In the genomic region with DNA sequence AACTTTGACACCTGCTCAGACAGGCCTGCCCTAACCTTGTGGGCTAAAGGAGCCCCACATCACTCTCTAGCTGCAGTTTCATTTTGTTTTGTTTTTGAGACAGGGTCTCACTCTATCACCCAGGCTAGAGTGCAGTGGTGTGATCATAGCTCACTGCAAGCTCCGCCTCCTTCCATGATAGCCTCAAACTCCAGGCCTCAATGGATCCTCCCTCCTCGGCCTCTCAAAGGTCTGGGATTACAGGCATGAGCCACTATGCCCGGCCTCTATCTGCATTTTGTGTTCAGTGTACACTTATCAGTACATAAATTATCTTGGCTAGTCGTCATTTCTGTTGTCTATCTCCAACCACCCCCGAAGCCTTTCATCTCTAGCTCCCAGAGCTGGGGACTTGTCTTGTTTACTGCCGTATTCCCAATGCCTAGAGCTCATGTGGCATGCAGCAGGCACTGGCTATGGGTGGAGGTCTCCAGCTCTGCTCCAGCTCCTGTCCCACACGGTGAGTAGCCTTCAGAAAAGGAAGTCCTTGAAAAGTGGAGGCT, we compare ENCODE assay signal across 11 cellular contexts. TPM values are rescaled to one million over a fixed set of nuclear protein-coding genes. Genes with fewer than 3 reads are reported as not detected.
DNase-seq lines count a peak whose midpoint lies in the region; ATAC-seq, FAIRE-seq and TF ChIP-seq lines count a peak whose summit lies in the region.
"Had no signal": no experiment of that assay in that cellular context is flagged by ENCODE, and none has a peak within 500 bp of the region (broad histone marks: within the 10 kb centered on the region; RNA-seq: fewer than 3 reads in every experiment).

No MANE protein-coding gene starts in this region.

- H3K4me3 Mint-ChIP-seq in Calu3 (ENCODE audit: low read depth, unreplicated experiment) = no peak overlapping the region
- H3K4me3 Mint-ChIP-seq in activated T-cell treated with anti-CD3 and anti-CD28 coated beads, Interleukin-2, amount 50 U/mL, for 4 hours = no peak overlapping the region
- H3K4me3 Mint-ChIP-seq in effector memory CD8-positive, alpha-beta T cell = no peak overlapping the region
- H3K4me3 Mint-ChIP-seq: stimulated activated naive CD8-positive, alpha-beta T cell treated with anti-CD3 and anti-CD28 coated beads, Interleukin-15, Interleukin-2, amounts not matched to agents 100 ng/mL and 50 ng/mL, for 24 hours had no signal

- H3K9me3 Mint-ChIP-seq in Calu3 (ENCODE audit: low read depth, unreplicated experiment) = peaks cover 3% of the 10 kb centered on the region
- no peaks in the 10 kb centered on the region for H3K9me3 Mint-ChIP-seq in activated T-cell treated with anti-CD3 and anti-CD28 coated beads, Interleukin-2, amount 50 U/mL, for 4 hours
- no peaks in the 10 kb centered on the region for H3K9me3 Mint-ChIP-seq in effector memory CD8-positive, alpha-beta T cell
- H3K9me3 Mint-ChIP-seq: stimulated activated naive CD8-positive, alpha-beta T cell treated with anti-CD3 and anti-CD28 coated beads, Interleukin-15, Interleukin-2, amounts not matched to agents 100 ng/mL and 50 ng/mL, for 24 hours had no signal

- DNase-seq in Calu3 (no peak), SK-N-MC (ENCODE audit: low read depth, low spot score) (no peak), keratinocyte (ENCODE audit: low read depth, low spot score) (no peak), foreskin fibroblast (no peak), erythroblast (lab: John Stamatoyannopoulos, UW) (no peak)
- DNase-seq in activated T-cell treated with anti-CD3 and anti-CD28 coated beads, Interleukin-2, amount 50 U/mL, for 4 hours = no peak
- no peak for DNase-seq in effector memory CD8-positive, alpha-beta T cell
- DNase-seq: Kasumi-1, NCI-H226 had no signal

- no peaks in the 10 kb centered on the region for H4K20me1 ChIP-seq in keratinocyte (ENCODE audit: control insufficient read depth, extremely low read depth, insufficient read depth, low read length)

- CTCF ChIA-PET in Calu3 (lab: Charles Lee) = interaction anchor here (1.1 to 2.0 kb wide), 2 partner anchors 17 to 20 kb away, joined by 6 to 9 read pairs; no protein-coding TSS in a partner anchor

- no peak for ATAC-seq in activated T-cell treated with anti-CD3 and anti-CD28 coated beads, Interleukin-2, amount 50 U/mL, for 4 hours
- ATAC-seq in effector memory CD8-positive, alpha-beta T cell (replicated peaks) = no peak

- no peak for TF ChIP-seq CTCF in Calu3 (IDR thresholded peaks at IDR 0.05; ENCODE audit: unreplicated experiment)
- no peak for TF ChIP-seq CTCF in keratinocyte (optimal IDR thresholded peaks at IDR 0.05 in 1 of 3, IDR thresholded peaks at IDR 0.05 in 1 of 3, conservative IDR thresholded peaks at IDR 0.05 in 1 of 3; ENCODE audit: extremely low read depth in 1 of 3, insufficient read depth in 2 of 3, low read length in 3 of 3)
- TF ChIP-seq CTCF in foreskin fibroblast (IDR thresholded peaks at IDR 0.05; ENCODE audit: low read depth, low read length) = no peak

- no peak overlapping the region for H3K4me3 ChIP-seq in SK-N-MC
- no peak overlapping the region for H3K4me3 ChIP-seq in keratinocyte (ENCODE audit: control insufficient read depth in 2 of 3, extremely low read depth in 1 of 3, insufficient read depth in 2 of 3, low read depth in 1 of 3, low read length in 3 of 3)
- H3K4me3 ChIP-seq in skeletal muscle tissue (ENCODE audit: low read length in 3 of 3) = peak overlapping the region in 2 of 3 donors; percentile 18 to 52
- no peak overlapping the region for H3K4me3 ChIP-seq in foreskin fibroblast (ENCODE audit: low read depth in 1 of 2, low read length in 2 of 2)

- intact Hi-C loops in Calu3 (cut with micrococcal nuclease; ENCODE audit: unreplicated experiment) = loop anchor here (2.0 to 5.0 kb wide), 2 partner anchors 23 to 33 kb away; a partner anchor contains a TSS

- BruUV-seq in Calu3 (replicated peaks; lab: Mats Ljungman, UMichigan) = no TSS peak

- H3K27ac Mint-ChIP-seq in Calu3 (ENCODE audit: unreplicated experiment) = peak overlapping the region; percentile 60
- no peak overlapping the region for H3K27ac Mint-ChIP-seq in effector memory CD8-positive, alpha-beta T cell
- H3K27ac Mint-ChIP-seq: stimulated activated naive CD8-positive, alpha-beta T cell treated with anti-CD3 and anti-CD28 coated beads, Interleukin-15, Interleukin-2, amounts not matched to agents 100 ng/mL and 50 ng/mL, for 24 hours had no signal

- H3K4me2 ChIP-seq in keratinocyte (ENCODE audit: control insufficient read depth, extremely low read depth, insufficient read depth, low read depth, low read length) = peak overlapping the region; percentile 18

- H2AFZ ChIP-seq in keratinocyte (ENCODE audit: control insufficient read depth, low read length) = peak overlapping the region; percentile 68

- H3K9me3 ChIP-seq in SK-N-MC (ENCODE audit: low read depth, low read length) (no peaks in the 10 kb centered on the region), keratinocyte (ENCODE audit: control insufficient read depth, low read depth, low read length) (no peaks in the 10 kb centered on the region), skeletal muscle tissue (ENCODE audit: control insufficient read depth in 3 of 3, low read length in 3 of 3) (no peaks in the 10 kb centered on the region)

- H3K36me3 Mint-ChIP-seq in Calu3 (ENCODE audit: insufficient read depth, unreplicated experiment) = peaks cover 4% of the 10 kb centered on the region
- H3K36me3 Mint-ChIP-seq in activated T-cell treated with anti-CD3 and anti-CD28 coated beads, Interleukin-2, amount 50 U/mL, for 4 hours (ENCODE audit: insufficient read depth) = no peaks in the 10 kb centered on the region
- no peaks in the 10 kb centered on the region for H3K36me3 Mint-ChIP-seq in effector memory CD8-positive, alpha-beta T cell (ENCODE audit: insufficient read depth)

- H3K27ac ChIP-seq in SK-N-MC = 0 out of 2 replicates have a peak overlapping the region, but pooled peaks have one; percentile 30
- peak overlapping the region; percentile 59 for H3K27ac ChIP-seq in keratinocyte (ENCODE audit: control insufficient read depth, insufficient read depth, low read length)
- peak overlapping the region; percentile 91 for H3K27ac ChIP-seq in skeletal muscle tissue (ENCODE audit: low read depth, low read length)

- peaks cover 45% of the 10 kb centered on the region for H3K4me1 Mint-ChIP-seq in Calu3 (ENCODE audit: low read depth, unreplicated experiment)
- no peaks in the 10 kb centered on the region for H3K4me1 Mint-ChIP-seq in activated T-cell treated with anti-CD3 and anti-CD28 coated beads, Interleukin-2, amount 50 U/mL, for 4 hours (ENCODE audit: low read depth)
- no peaks in the 10 kb centered on the region for H3K4me1 Mint-ChIP-seq in effector memory CD8-positive, alpha-beta T cell (ENCODE audit: low read depth in 2 of 2)

- H3K27me3 Mint-ChIP-seq in Calu3 (ENCODE audit: unreplicated experiment) = no peaks in the 10 kb centered on the region
- H3K27me3 Mint-ChIP-seq in activated T-cell treated with anti-CD3 and anti-CD28 coated beads, Interleukin-2, amount 50 U/mL, for 4 hours (ENCODE audit: low read depth) = peaks cover 4% of the 10 kb centered on the region
- H3K27me3 Mint-ChIP-seq in effector memory CD8-positive, alpha-beta T cell = peaks cover under 1 to 5% of the 10 kb centered on the region in 2 donors
- H3K27me3 Mint-ChIP-seq: stimulated activated naive CD8-positive, alpha-beta T cell treated with anti-CD3 and anti-CD28 coated beads, Interleukin-15, Interleukin-2, amounts not matched to agents 100 ng/mL and 50 ng/mL, for 24 hours had no signal

- no peaks in the 10 kb centered on the region for H3K9me1 ChIP-seq in keratinocyte (ENCODE audit: control insufficient read depth, extremely low read depth, insufficient read depth, low read length)

- H3K9ac ChIP-seq in SK-N-MC (ENCODE audit: insufficient read length) = no peak overlapping the region
- H3K9ac ChIP-seq in keratinocyte (ENCODE audit: control insufficient read depth, extremely low read depth, insufficient read depth, low read length) = no peak overlapping the region
- peak overlapping the region; percentile 47 to 74 (median 60) for H3K9ac ChIP-seq in skeletal muscle tissue (ENCODE audit: low read depth in 1 of 3, low read length in 3 of 3)

- no peak for TF ChIP-seq POLR2A in erythroblast (IDR thresholded peaks at IDR 0.05; ENCODE audit: low read length)

- H3K79me2 ChIP-seq in keratinocyte (ENCODE audit: control insufficient read depth, insufficient read depth, low read length) = no peaks in the 10 kb centered on the region

- FAIRE-seq in keratinocyte (lab: Jason Lieb, UNC) = no peak

- H3K27me3 ChIP-seq in keratinocyte (ENCODE audit: control insufficient read depth, extremely low read depth, insufficient read depth, low read length) (no peaks in the 10 kb centered on the region), skeletal muscle tissue (ENCODE audit: control insufficient read depth in 3 of 3, insufficient read depth in 3 of 3, low read length in 3 of 3) (no peaks in the 10 kb centered on the region)

- dilution Hi-C loops in keratinocyte (cut with MboI; ENCODE audit: extremely low pct_ligation_motif_present, low sequenced_read_pairs) = no loop called here

- H3K4me1 ChIP-seq in keratinocyte (ENCODE audit: control insufficient read depth, extremely low read depth, insufficient read depth, low read length) (peaks cover 31% of the 10 kb centered on the region), skeletal muscle tissue (ENCODE audit: control insufficient read depth in 3 of 3, insufficient read depth in 3 of 3, low read length in 3 of 3) (peaks cover 27 to 34% (median 34%) of the 10 kb centered on the region in 3 donors)

- H3K36me3 ChIP-seq in SK-N-MC (ENCODE audit: insufficient read depth, low read length) = no peaks in the 10 kb centered on the region
- no peaks in the 10 kb centered on the region for H3K36me3 ChIP-seq in keratinocyte (ENCODE audit: control insufficient read depth in 2 of 2, extremely low read depth in 1 of 2, insufficient read depth in 2 of 2, low read length in 2 of 2)
- H3K36me3 ChIP-seq in skeletal muscle tissue (ENCODE audit: control insufficient read depth in 3 of 3, insufficient read depth in 3 of 3, low read length in 3 of 3) = no peaks in the 10 kb centered on the region

RNA-seq across cellular contexts. Expression of a gene that starts 22.1 kb away (rescaled TPM):
- 46.1 and 47.0 TPM in 2 replicates for total RNA-seq in Calu3 (2022)
- polyA plus RNA-seq in keratinocyte = 20.8 to 25.7 TPM (median 23.0 TPM) in 3 replicates
- 1.5 TPM for polyA plus RNA-seq in keratinocyte (2011; ENCODE audit: low read depth)
- 23.0 and 25.0 TPM in 2 replicates for polyA plus RNA-seq in keratinocyte (2011; cell fraction: cytosol; rRNA removed)
- polyA plus RNA-seq in keratinocyte (2011; cell fraction: nucleus; rRNA removed) = 27.1 and 31.4 TPM in 2 replicates
- polyA plus RNA-seq in keratinocyte (2012; ENCODE audit: low replicate concordance) = 9.4 and 31.3 TPM in 2 replicates
- 36.8 to 71.0 TPM (median 38.8 TPM) in 3 replicates for polyA minus RNA-seq in keratinocyte
- 22.3 TPM for polyA minus RNA-seq in keratinocyte (2011; cell fraction: cytosol; rRNA and poly(A)+ RNA removed)
- polyA minus RNA-seq in keratinocyte (2011; cell fraction: nucleus; rRNA and poly(A)+ RNA removed) = 13.1 and 20.6 TPM in 2 replicates
- 5.2 TPM for total RNA-seq in skeletal muscle tissue
- total RNA-seq in activated T-cell treated with anti-CD3 and anti-CD28 coated beads, Interleukin-2, amount 50 U/mL, for 4 hours = 10 to 100 TPM; 51.3 to 68.3 (median 58.2) TPM

RNA-seq across cellular contexts. Expression of a gene that starts 31.3 kb away (rescaled TPM):
- total RNA-seq in Calu3 (2022) = 60.6 and 71.3 TPM in 2 replicates
- 22.5 to 50.2 TPM (median 27.9 TPM) in 3 replicates for polyA plus RNA-seq in keratinocyte
- 17.8 TPM for polyA plus RNA-seq in keratinocyte (2011; ENCODE audit: low read depth)
- polyA plus RNA-seq in keratinocyte (2011; cell fraction: cytosol; rRNA removed) = 21.5 and 22.1 TPM in 2 replicates
- polyA plus RNA-seq in keratinocyte (2011; cell fraction: nucleus; rRNA removed) = 128 and 137 TPM in 2 replicates
- polyA plus RNA-seq in keratinocyte (2012; ENCODE audit: low replicate concordance) = 12.1 and 50.2 TPM in 2 replicates
- 35.6 to 129 TPM (median 77.2 TPM) in 3 replicates for polyA minus RNA-seq in keratinocyte
- polyA minus RNA-seq in keratinocyte (2011; cell fraction: cytosol; rRNA and poly(A)+ RNA removed) = 19.6 TPM
- polyA minus RNA-seq in keratinocyte (2011; cell fraction: nucleus; rRNA and poly(A)+ RNA removed) = 57.6 and 129 TPM in 2 replicates
- 20.9 TPM for total RNA-seq in skeletal muscle tissue
- 10 to 100 TPM; 33.9 to 39.6 (median 35.1) TPM for total RNA-seq in activated T-cell treated with anti-CD3 and anti-CD28 coated beads, Interleukin-2, amount 50 U/mL, for 4 hours

RNA-seq across cellular contexts. Expression of a gene that starts 54.9 kb away (rescaled TPM):
- total RNA-seq in Calu3 (2022) = 2.4 and 2.6 TPM in 2 replicates
- 0.35 to 0.49 TPM (median 0.41 TPM) in 3 replicates for polyA plus RNA-seq in keratinocyte
- polyA plus RNA-seq in keratinocyte (2011; ENCODE audit: low read depth) = 0.24 TPM
- 0.42 and 0.43 TPM in 2 replicates for polyA plus RNA-seq in keratinocyte (2011; cell fraction: cytosol; rRNA removed)
- 0.65 and 1.5 TPM in 2 replicates for polyA plus RNA-seq in keratinocyte (2011; cell fraction: nucleus; rRNA removed)
- 0.24 and 0.51 TPM in 2 replicates for polyA plus RNA-seq in keratinocyte (2012; ENCODE audit: low replicate concordance)
- 0.76 to 0.86 TPM in 2 of 3 replicates, not detected in the other for polyA minus RNA-seq in keratinocyte
- not detected for polyA minus RNA-seq in keratinocyte (2011; cell fraction: cytosol; rRNA and poly(A)+ RNA removed)
- 0.93 and 1.2 TPM in 2 replicates for polyA minus RNA-seq in keratinocyte (2011; cell fraction: nucleus; rRNA and poly(A)+ RNA removed)
- 21.9 TPM for total RNA-seq in skeletal muscle tissue
- total RNA-seq in activated T-cell treated with anti-CD3 and anti-CD28 coated beads, Interleukin-2, amount 50 U/mL, for 4 hours = 1 to 10 TPM; 1.5 to 3.9 (median 2.1) TPM

Comparison
In these comparisons a context has a peak if more than half of its experiments do, and no peak if none do; other contexts are left out.
1. H3K27ac ChIP-seq: peak in every context shown above with its lines; median percentile 91 in skeletal muscle tissue; 59 in keratinocyte; 30 in SK-N-MC.
2. H3K4me3 ChIP-seq: peak in skeletal muscle tissue (2 of 3); none in SK-N-MC (single experiment), keratinocyte (0 of 3) and foreskin fibroblast (0 of 2).
3. H3K9ac ChIP-seq: peak in skeletal muscle tissue (3 of 3); none in SK-N-MC (single experiment) and keratinocyte (single experiment).